ENCODE assay signal across 25 cellular contexts in the genomic region with DNA sequence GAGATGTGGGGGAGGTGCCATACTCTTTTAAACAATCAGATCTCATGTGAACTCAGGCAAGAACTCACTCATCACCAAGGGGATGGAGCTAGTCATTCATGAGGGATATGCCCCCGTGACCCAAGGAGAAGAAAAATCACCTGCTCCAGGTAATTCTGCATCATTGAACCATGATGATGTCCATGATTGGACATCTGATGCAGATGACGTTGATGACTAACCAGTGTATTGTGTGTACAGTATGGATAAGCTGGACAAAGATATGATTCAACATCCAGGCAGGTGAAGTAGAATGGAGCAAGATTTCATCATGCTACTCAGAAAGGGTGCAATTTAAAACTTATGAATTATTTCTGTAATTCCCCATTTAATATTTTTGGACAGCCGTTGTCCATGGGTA.
DNase-seq lines count a peak whose midpoint lies in the region; ATAC-seq and TF ChIP-seq lines count a peak whose summit lies in the region.
"Had no signal": no experiment of that assay in that cellular context is flagged by ENCODE, and none has a peak within 500 bp of the region (broad histone marks: within the 10 kb centered on the region; RNA-seq: fewer than 3 reads in every experiment).

No MANE protein-coding gene starts in this region.

- no peaks in the 10 kb centered on the region for H3K79me2 ChIP-seq in PC-9 (ENCODE audit: low read depth)

- H3K9me3 ChIP-seq in breast epithelium (no peaks in the 10 kb centered on the region), PC-9 (ENCODE audit: insufficient read depth, low read depth) (no peaks in the 10 kb centered on the region)
- H3K9me3 ChIP-seq: BLaER1 treated with 17β-estradiol and CSF1 and Interleukin-3, amounts not matched to agents 10 nM and 100 nM; SK-N-SH had no signal

- H3K36me3 Mint-ChIP-seq in MCF 10A (ENCODE audit: insufficient read depth, unreplicated experiment) (no peaks in the 10 kb centered on the region), progenitor cell of endocrine pancreas (ENCODE audit: insufficient read depth) (no peaks in the 10 kb centered on the region)
- H3K36me3 Mint-ChIP-seq: CD8-positive, alpha-beta T cell had no signal

- H3K27ac ChIP-seq in breast epithelium (no peak overlapping the region), PC-9 (0 out of 2 replicates have a peak overlapping the region, but pooled peaks have one; percentile 43), epithelial cell of prostate (peak overlapping the region; percentile 61)
- H3K27ac ChIP-seq: BLaER1 treated with 17β-estradiol and CSF1 and Interleukin-3, amounts not matched to agents 10 nM and 100 nM; HL-60 had no signal

- H3K27me3 ChIP-seq in breast epithelium (no peaks in the 10 kb centered on the region), PC-9 (ENCODE audit: insufficient read depth, low read depth) (no peaks in the 10 kb centered on the region)
- H3K27me3 ChIP-seq: BLaER1 treated with 17β-estradiol and CSF1 and Interleukin-3, amounts not matched to agents 10 nM and 100 nM had no signal

- no peak for TF ChIP-seq POLR2A in breast epithelium (IDR thresholded peaks at IDR 0.05)

- intact Hi-C loops in MCF 10A (cut with micrococcal nuclease) (no loop called here), breast epithelium (cut with DNase I; ENCODE audit: low total_unique reads) (no loop called here), PC-9 (cut with micrococcal nuclease; ENCODE audit: unreplicated experiment) (no loop called here)

- H3K27ac Mint-ChIP-seq in MCF 10A (ENCODE audit: low read depth, unreplicated experiment), result no peak overlapping the region
- no peak overlapping the region for H3K27ac Mint-ChIP-seq in progenitor cell of endocrine pancreas
- H3K27ac Mint-ChIP-seq: CD8-positive, alpha-beta T cell had no signal

- no peaks in the 10 kb centered on the region for H3K9me3 Mint-ChIP-seq in MCF 10A (ENCODE audit: unreplicated experiment)
- no peaks in the 10 kb centered on the region for H3K9me3 Mint-ChIP-seq in progenitor cell of endocrine pancreas (ENCODE audit: low read depth)
- H3K9me3 Mint-ChIP-seq: CD8-positive, alpha-beta T cell; H9 had no signal

- H3K4me1 ChIP-seq in breast epithelium (no peaks in the 10 kb centered on the region), PC-9 (replicated peaks; ENCODE audit: insufficient read depth) (no peaks in the 10 kb centered on the region)

- no peaks in the 10 kb centered on the region for H3F3A ChIP-seq in PC-9 (ENCODE audit: insufficient read depth, low read depth)

- BruUV-seq in MCF 10A (replicated peaks; lab: Mats Ljungman, UMichigan) (no TSS peak), PC-9 (replicated peaks; lab: Mats Ljungman, UMichigan) (no TSS peak)

- no peak for ATAC-seq in GM19452 (IDR thresholded peaks at IDR 0.05; ENCODE audit: unreplicated experiment)
- ATAC-seq: CD8-positive, alpha-beta T cell had no signal

- no peak for TF ChIP-seq CTCF in MCF 10A (IDR thresholded peaks at IDR 0.05; ENCODE audit: unreplicated experiment)
- no peak for TF ChIP-seq CTCF in breast epithelium (IDR thresholded peaks at IDR 0.05)
- TF ChIP-seq CTCF in PC-9 (conservative IDR thresholded peaks at IDR 0.05), result no peak
- TF ChIP-seq CTCF in progenitor cell of endocrine pancreas (IDR thresholded peaks at IDR 0.05; ENCODE audit: unreplicated experiment), result no peak

- H3K9me2 ChIP-seq in PC-9 (ENCODE audit: insufficient read depth), result no peaks in the 10 kb centered on the region
- H3K9me2 ChIP-seq: SK-N-SH had no signal

- no peak overlapping the region for H3K4me2 ChIP-seq in PC-9
- H3K4me2 ChIP-seq: SK-N-SH had no signal

- H3K36me3 ChIP-seq in breast epithelium, result no peaks in the 10 kb centered on the region
- no peaks in the 10 kb centered on the region for H3K36me3 ChIP-seq in PC-9 (ENCODE audit: low read depth)
- H3K36me3 ChIP-seq: BLaER1 treated with 17β-estradiol and CSF1 and Interleukin-3, amounts not matched to agents 10 nM and 100 nM had no signal

- DNase-seq in MCF 10A (ENCODE audit: unreplicated experiment) (peak; percentile 25), breast epithelium (ENCODE audit: low spot score in 2 of 2) (no peak), PC-9 (no peak), epithelial cell of prostate (ENCODE audit: low read depth, low spot score) (peak; percentile 57), progenitor cell of endocrine pancreas (ENCODE audit: low spot score, unreplicated experiment) (no peak), T1000 (lab: John Stamatoyannopoulos, UW) (no peak), SIG-M5 (lab: John Stamatoyannopoulos, UW) (no peak)
- DNase-seq: 8988T; Calu3; CD8-positive, alpha-beta T cell; DMS153; GF-D8; H9; MV-4-11; NCI-H1105 treated with DMSO at 0.1 percent for 48 hours; NCI-H2029 treated with DMSO at 0.1 percent for 48 hours; NCI-H345; NCI-H524; NCI-H82; OCI-M1; SHP77 treated with DMSO at 0.1 percent for 48 hours; SK-N-SH had no signal

- H4K20me1 ChIP-seq in PC-9 (ENCODE audit: insufficient read depth), result no peaks in the 10 kb centered on the region
- H4K20me1 ChIP-seq: BLaER1 treated with 17β-estradiol and CSF1 and Interleukin-3, amounts not matched to agents 10 nM and 100 nM had no signal

- H3K4me1 Mint-ChIP-seq in MCF 10A (ENCODE audit: insufficient read depth, unreplicated experiment) (peaks cover 5% of the 10 kb centered on the region), progenitor cell of endocrine pancreas (ENCODE audit: low read depth) (no peaks in the 10 kb centered on the region)

- POLR2A ChIA-PET in MCF 10A (lab: Yijun Ruan, JAX) (interaction anchor here (1.1 kb wide), 1 partner anchor 29 kb away, joined by 3 read pairs; no protein-coding TSS in a partner anchor), PC-9 (lab: Charles Lee; ENCODE audit: unreplicated experiment) (no interaction called here)

- no peak overlapping the region for H2AFZ ChIP-seq in PC-9

- H3K4me3 ChIP-seq in breast epithelium, result no peak overlapping the region
- no peak overlapping the region for H3K4me3 ChIP-seq in PC-9
- H3K4me3 ChIP-seq: BLaER1 treated with 17β-estradiol and CSF1 and Interleukin-3, amounts not matched to agents 10 nM and 100 nM had no signal

- H3K4me3 Mint-ChIP-seq in MCF 10A (ENCODE audit: unreplicated experiment) (no peak overlapping the region), progenitor cell of endocrine pancreas (ENCODE audit: low read depth) (no peak overlapping the region)
- H3K4me3 Mint-ChIP-seq: CD8-positive, alpha-beta T cell; H9 had no signal

- CTCF ChIA-PET in MCF 10A (lab: Yijun Ruan, JAX) (no interaction called here), PC-9 (lab: Charles Lee) (no interaction called here)

- H3K27me3 Mint-ChIP-seq in MCF 10A (ENCODE audit: insufficient read depth, unreplicated experiment) (no peaks in the 10 kb centered on the region), progenitor cell of endocrine pancreas (no peaks in the 10 kb centered on the region)

Comparison
In these comparisons a context has a peak if more than half of its experiments do, and no peak if none do; other contexts are left out.
1. DNase-seq: peak in MCF 10A (single experiment) and epithelial cell of prostate (single experiment); none in breast epithelium (0 of 2), PC-9 (0 of 2), progenitor cell of endocrine pancreas (single experiment), T1000 (single experiment) and SIG-M5 (single experiment).
2. H3K27ac ChIP-seq: peak in PC-9 (single experiment) and epithelial cell of prostate (single experiment); none in breast epithelium (0 of 2).